ENCODE assay signal across 1 cellular context in the genomic region with DNA sequence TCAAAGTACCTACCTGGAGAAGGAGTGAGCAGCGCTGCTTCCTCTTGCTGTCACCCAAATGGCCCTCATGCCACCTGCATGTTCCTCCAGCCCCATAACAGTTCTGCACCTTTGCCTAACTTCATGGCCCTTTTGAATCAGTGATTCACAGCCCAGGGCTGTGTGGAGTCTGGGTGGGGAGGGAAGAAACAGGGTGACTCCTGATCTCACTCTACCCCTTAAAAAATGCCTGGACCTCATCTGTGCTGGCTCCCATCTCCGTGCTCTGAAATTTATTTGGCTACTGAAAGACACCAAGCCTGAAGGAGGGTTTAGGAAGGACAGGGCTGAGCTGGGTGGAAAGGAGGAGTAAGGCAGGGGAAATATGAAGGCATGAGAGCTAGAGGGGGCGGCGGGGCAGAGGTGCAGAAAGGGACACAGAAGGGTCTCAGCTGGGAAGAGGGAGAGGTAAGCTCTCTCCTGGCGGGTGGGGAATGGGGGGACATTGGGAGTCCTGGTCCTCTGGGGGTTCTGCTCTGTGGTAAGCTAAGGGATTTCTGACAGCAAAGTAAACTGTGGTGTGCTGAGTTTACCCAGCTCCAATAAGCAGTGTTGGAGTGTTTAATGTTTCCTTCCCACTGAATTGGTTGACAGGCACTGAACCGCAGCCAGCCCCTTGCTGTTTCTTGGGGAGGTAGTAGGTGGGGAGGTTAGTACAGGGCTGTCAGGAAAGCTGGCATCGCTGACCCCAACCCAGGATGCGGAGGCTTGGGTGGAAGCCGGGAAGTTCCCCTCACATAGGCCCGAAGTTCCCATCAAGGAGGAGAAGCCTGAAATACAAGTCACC.
TF ChIP-seq lines count a peak whose summit lies in the region.

No MANE protein-coding gene starts in this region.

TF ChIP-seq in IMR-90, 13 proteins besides CTCF, POLR2A, EP300 and RAD21 (continued from another document):
- TF ChIP-seq, protein P1, sequence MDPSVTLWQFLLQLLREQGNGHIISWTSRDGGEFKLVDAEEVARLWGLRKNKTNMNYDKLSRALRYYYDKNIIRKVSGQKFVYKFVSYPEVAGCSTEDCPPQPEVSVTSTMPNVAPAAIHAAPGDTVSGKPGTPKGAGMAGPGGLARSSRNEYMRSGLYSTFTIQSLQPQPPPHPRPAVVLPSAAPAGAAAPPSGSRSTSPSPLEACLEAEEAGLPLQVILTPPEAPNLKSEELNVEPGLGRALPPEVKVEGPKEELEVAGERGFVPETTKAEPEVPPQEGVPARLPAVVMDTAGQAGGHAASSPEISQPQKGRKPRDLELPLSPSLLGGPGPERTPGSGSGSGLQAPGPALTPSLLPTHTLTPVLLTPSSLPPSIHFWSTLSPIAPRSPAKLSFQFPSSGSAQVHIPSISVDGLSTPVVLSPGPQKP (IDR thresholded peaks at IDR 0.05; ENCODE audit: borderline replicate concordance, low read depth, low read length): no peak
- TF ChIP-seq NFE2L2 (IDR thresholded peaks at IDR 0.05; ENCODE audit: low read depth, low read length): no peak
